ENCODE assay signal across 18 cellular contexts in genomic region chr2:17747684-17748452, GRCh38. TPM values are rescaled to one million over a fixed set of nuclear protein-coding genes. Genes with fewer than 3 reads are reported as not detected.
DNase-seq lines count a peak whose midpoint lies in the region; ATAC-seq, FAIRE-seq and TF ChIP-seq lines count a peak whose summit lies in the region.
"Had no signal": no experiment of that assay in that cellular context is flagged by ENCODE, and none has a peak within 500 bp of the region (broad histone marks: within the 10 kb centered on the region; RNA-seq: fewer than 3 reads in every experiment).

No MANE protein-coding gene starts in this region.

- H4K91ac ChIP-seq in IMR-90 (ENCODE audit: insufficient read depth, low read depth, low read length): no peak overlapping the region

- no peaks in the 10 kb centered on the region for H3K9me3 ChIP-seq in IMR-90 (ENCODE audit: control insufficient read depth, insufficient read depth, low read length)
- H3K9me3 ChIP-seq in keratinocyte (ENCODE audit: control insufficient read depth, low read depth, low read length): no peaks in the 10 kb centered on the region
- H3K9me3 ChIP-seq in vagina: no peaks in the 10 kb centered on the region
- H3K9me3 ChIP-seq: body of pancreas, sigmoid colon had no signal

- H3K56ac ChIP-seq in IMR-90 (ENCODE audit: extremely low read depth, insufficient read depth, low read length): no peak overlapping the region

- no peak for FAIRE-seq in bronchial epithelial cell (lab: Jason Lieb, UNC)
- FAIRE-seq in keratinocyte (lab: Jason Lieb, UNC): peak; percentile 29

- POLR2A ChIA-PET in IMR-90 (lab: Charles Lee; ENCODE audit: unreplicated experiment): no interaction called here

- WGBS in IMR-90 (ENCODE audit: extremely low coverage in 2 of 2, insufficient read length in 1 of 2), 2 experiments: no CpG with 5 or more reads among the region's 4 CpGs

- DNase-seq in Daoy (ENCODE audit: low read depth) (peak; percentile 14), IMR-90 (peak; percentile 48), bronchial epithelial cell (ENCODE audit: low read depth) (peak; percentile 47), keratinocyte (ENCODE audit: low read depth, low spot score) (no peak), SKM-1 (lab: John Stamatoyannopoulos, UW; ENCODE audit: unreplicated experiment) (no peak), vagina (ENCODE audit: extremely low spot score in 2 of 2) (no peak), coronary artery (ENCODE audit: low spot score) (no peak), NCI-H2081 (lab: John Stamatoyannopoulos, UW) (no peak)
- DNase-seq: activated CD8-positive, alpha-beta memory T cell treated with anti-CD3 and anti-CD28 coated beads, Interleukin-2, amount 10 ng/mL, durations not matched to agents 7 days and 5 days; body of pancreas; dermis blood vessel endothelial cell; DMS 273 treated with DMSO at 0.1 percent for 48 hours; NCI-H524 treated with DMSO at 0.1 percent for 48 hours; sigmoid colon; stimulated activated CD4-positive, alpha-beta T cell treated with anti-CD3 and anti-CD28 coated beads, Interleukin-4, amount 100 ng/mL, for 24 hours had no signal

- dilution Hi-C loops in IMR-90 (cut with HindIII; ENCODE audit: low sequenced_read_pairs, unreplicated experiment) (no loop called here), keratinocyte (cut with MboI; ENCODE audit: extremely low pct_ligation_motif_present, low sequenced_read_pairs) (no loop called here)

- no peak overlapping the region for H4K5ac ChIP-seq in IMR-90 (ENCODE audit: low read depth, low read length)

- H3K4me2 ChIP-seq in IMR-90 (ENCODE audit: low read depth, low read length): no peak overlapping the region
- H3K4me2 ChIP-seq in keratinocyte (ENCODE audit: control insufficient read depth, extremely low read depth, insufficient read depth, low read depth, low read length): no peak overlapping the region
- H3K4me2 ChIP-seq: KMS-11, PC-9 had no signal

- TF ChIP-seq POLR2A in IMR-90 (IDR thresholded peaks at IDR 0.05; ENCODE audit: low read depth, low read length) (no peak), vagina (IDR thresholded peaks at IDR 0.05) (no peak)

- no peak overlapping the region for H4K8ac ChIP-seq in IMR-90 (ENCODE audit: low read depth in 2 of 2, low read length in 2 of 2)

- H3K79me1 ChIP-seq in IMR-90 (ENCODE audit: low read depth in 1 of 2, low read length in 2 of 2): peaks cover 13 to 20% of the 10 kb centered on the region in 2 experiments

- H3K9me1 ChIP-seq in IMR-90 (ENCODE audit: insufficient read depth, low read length): peaks cover 3% of the 10 kb centered on the region
- no peaks in the 10 kb centered on the region for H3K9me1 ChIP-seq in keratinocyte (ENCODE audit: control insufficient read depth, extremely low read depth, insufficient read depth, low read length)

- no peak overlapping the region for H2BK15ac ChIP-seq in IMR-90 (ENCODE audit: low read depth, low read length)

- H2AK5ac ChIP-seq in IMR-90 (ENCODE audit: low read depth, low read length): no peak overlapping the region

- no peak overlapping the region for H2BK5ac ChIP-seq in IMR-90 (ENCODE audit: low read depth, low read length, poor library complexity, severe bottlenecking)

- H4K20me1 ChIP-seq in IMR-90 (ENCODE audit: insufficient read depth, low read length) (no peaks in the 10 kb centered on the region), keratinocyte (ENCODE audit: control insufficient read depth, extremely low read depth, insufficient read depth, low read length) (no peaks in the 10 kb centered on the region)

- no peak overlapping the region for H3K14ac ChIP-seq in IMR-90 (replicated peaks; ENCODE audit: low read depth, low read length)

- H2AFZ ChIP-seq in IMR-90 (replicated peaks; ENCODE audit: low read length, poor library complexity): no peak overlapping the region
- H2AFZ ChIP-seq in keratinocyte (ENCODE audit: control insufficient read depth, low read length): no peak overlapping the region
- H2AFZ ChIP-seq: PC-9 had no signal

- in situ Hi-C loops in IMR-90 (cut with MboI; ENCODE audit: low sequenced_read_pairs): no loop called here

- H3K4me1 ChIP-seq in IMR-90 (ENCODE audit: control insufficient read depth, insufficient read depth, low read length) (no peaks in the 10 kb centered on the region), keratinocyte (ENCODE audit: control insufficient read depth, extremely low read depth, insufficient read depth, low read length) (peaks cover 9% of the 10 kb centered on the region), vagina (peaks cover 9% of the 10 kb centered on the region)

- peaks cover 52% of the 10 kb centered on the region for H3K79me2 ChIP-seq in keratinocyte (ENCODE audit: control insufficient read depth, insufficient read depth, low read length)

- no peak overlapping the region for H3K23ac ChIP-seq in IMR-90 (ENCODE audit: low read depth, low read length)

- no peak overlapping the region for H3K9ac ChIP-seq in IMR-90 (ENCODE audit: low read depth, low read length)
- no peak overlapping the region for H3K9ac ChIP-seq in keratinocyte (ENCODE audit: control insufficient read depth, extremely low read depth, insufficient read depth, low read length)
- H3K9ac ChIP-seq: KMS-11 had no signal

- BruUV-seq in IMR-90 (replicated peaks; lab: Mats Ljungman, UMichigan): no TSS peak

- H3K27me3 ChIP-seq in IMR-90 (ENCODE audit: control insufficient read depth, insufficient read depth, low read length) (no peaks in the 10 kb centered on the region), bronchial epithelial cell (ENCODE audit: control insufficient read depth, insufficient read depth, low read length) (no peaks in the 10 kb centered on the region), keratinocyte (ENCODE audit: control insufficient read depth, extremely low read depth, insufficient read depth, low read length) (no peaks in the 10 kb centered on the region), vagina (no peaks in the 10 kb centered on the region)
- H3K27me3 ChIP-seq: body of pancreas, sigmoid colon had no signal

- no peak overlapping the region for H3K4me3 ChIP-seq in IMR-90 (ENCODE audit: insufficient read depth, low read depth, low read length)
- H3K4me3 ChIP-seq in bronchial epithelial cell (ENCODE audit: low read depth, low read length): no peak overlapping the region
- no peak overlapping the region for H3K4me3 ChIP-seq in keratinocyte (ENCODE audit: control insufficient read depth in 2 of 3, extremely low read depth in 1 of 3, insufficient read depth in 2 of 3, low read depth in 1 of 3, low read length in 3 of 3)
- H3K4me3 ChIP-seq in vagina: no peak overlapping the region
- H3K4me3 ChIP-seq in coronary artery: no peak overlapping the region
- H3K4me3 ChIP-seq: body of pancreas, PC-9, sigmoid colon had no signal

- no peak for TF ChIP-seq RAD21 in IMR-90 (IDR thresholded peaks at IDR 0.05; ENCODE audit: low read length)

- H3K36me3 ChIP-seq in IMR-90 (ENCODE audit: control insufficient read depth, insufficient read depth, low read length) (no peaks in the 10 kb centered on the region), bronchial epithelial cell (ENCODE audit: control insufficient read depth, insufficient read depth, low read length) (no peaks in the 10 kb centered on the region), keratinocyte (ENCODE audit: control insufficient read depth in 2 of 2, extremely low read depth in 1 of 2, insufficient read depth in 2 of 2, low read length in 2 of 2) (peaks cover 6% of the 10 kb centered on the region in 2 experiments), vagina (peaks cover 0 to 2% of the 10 kb centered on the region in 2 donors)

- no peak for TF ChIP-seq CTCF in IMR-90 (conservative IDR thresholded peaks at IDR 0.05; ENCODE audit: low read depth, low read length)
- TF ChIP-seq CTCF in bronchial epithelial cell (IDR thresholded peaks at IDR 0.05; ENCODE audit: insufficient read depth, low read length, severe bottlenecking): no peak
- no peak for TF ChIP-seq CTCF in keratinocyte (optimal IDR thresholded peaks at IDR 0.05 in 1 of 3, IDR thresholded peaks at IDR 0.05 in 1 of 3, conservative IDR thresholded peaks at IDR 0.05 in 1 of 3; ENCODE audit: extremely low read depth in 1 of 3, insufficient read depth in 2 of 3, low read length in 3 of 3)
- TF ChIP-seq CTCF in vagina (IDR thresholded peaks at IDR 0.05): no peak
- no peak for TF ChIP-seq CTCF in coronary artery (IDR thresholded peaks at IDR 0.05)

- H3K18ac ChIP-seq in IMR-90 (ENCODE audit: low read depth, low read length): no peak overlapping the region

- H2AK9ac ChIP-seq in IMR-90 (replicated peaks; ENCODE audit: low read depth, low read length, poor library complexity): no peak overlapping the region

- H2BK20ac ChIP-seq in IMR-90 (ENCODE audit: low read depth, low read length): no peak overlapping the region

- H3K27ac ChIP-seq in IMR-90 (ENCODE audit: insufficient read depth, low read length): no peak overlapping the region
- H3K27ac ChIP-seq in keratinocyte (ENCODE audit: control insufficient read depth, insufficient read depth, low read length): no peak overlapping the region
- no peak overlapping the region for H3K27ac ChIP-seq in vagina
- H3K27ac ChIP-seq in coronary artery: no peak overlapping the region
- H3K27ac ChIP-seq: body of pancreas, KMS-11, PC-9, sigmoid colon had no signal

- intact Hi-C loops in IMR-90 (cut with micrococcal nuclease) (no loop called here), vagina (cut with DNase I) (no loop called here)

- CTCF ChIA-PET in IMR-90 (lab: Yijun Ruan, JAX): interaction anchor here (0.7 kb wide), 1 partner anchor 28 kb away, joined by 3 read pairs; no protein-coding TSS in a partner anchor

- peak; percentile 14; the same call in 1 of the 2 replicates for ATAC-seq in IMR-90 (ENCODE audit: low read depth)
- ATAC-seq: activated CD4-positive, CD25-positive, alpha-beta regulatory T cell treated with anti-CD3 and anti-CD28 coated beads, Interleukin-2, amount 50 U/mL, for 24 hours; activated CD8-positive, alpha-beta memory T cell treated with anti-CD3 and anti-CD28 coated beads, Interleukin-2, amount 10 ng/mL, durations not matched to agents 7 days and 5 days; body of pancreas had no signal

- H3K4ac ChIP-seq in IMR-90 (ENCODE audit: low read depth, low read length): no peak overlapping the region

- H2BK120ac ChIP-seq in IMR-90 (ENCODE audit: low read depth, low read length): no peak overlapping the region

RNA-seq across cellular contexts. Expression of gene SMC6, which starts 5.7 kb away (rescaled TPM):
- total RNA-seq in Daoy (2014; rRNA removed; shearing (Covaris generic)): 36.5 and 46.7 TPM in 2 replicates
- total RNA-seq in IMR-90 (2012; rRNA removed) (10.4 and 18.3 TPM in 2 replicates), bronchial epithelial cell (20.5 and 23.0 TPM in 2 replicates), vagina (33.6 TPM)
- polyA plus RNA-seq in IMR-90 (2012; rRNA removed) (5.2 and 6.5 TPM in 2 replicates), keratinocyte (12.3 to 24.4 TPM (median 14.5 TPM) in 3 replicates)
- polyA plus RNA-seq in IMR-90 (2012; cell fraction: cytosol; rRNA removed): 0.58 and 0.68 TPM in 2 replicates
- polyA plus RNA-seq in IMR-90 (2012; cell fraction: nucleus; rRNA removed; ENCODE audit: low replicate concordance): 1.5 and 12.9 TPM in 2 replicates
- 65.2 TPM for polyA plus RNA-seq in keratinocyte (2011; ENCODE audit: low read depth)
- polyA plus RNA-seq in keratinocyte (2011; cell fraction: cytosol; rRNA removed): 9.5 and 15.1 TPM in 2 replicates
- polyA plus RNA-seq in keratinocyte (2011; cell fraction: nucleus; rRNA removed): 25.2 and 36.1 TPM in 2 replicates
- polyA plus RNA-seq in keratinocyte (2012; ENCODE audit: low replicate concordance): 14.3 and 17.7 TPM in 2 replicates
- polyA minus RNA-seq in keratinocyte: 1.9 to 34.3 TPM (median 10.3 TPM) in 3 replicates
- 8.4 TPM for polyA minus RNA-seq in keratinocyte (2011; cell fraction: cytosol; rRNA and poly(A)+ RNA removed)
- polyA minus RNA-seq in keratinocyte (2011; cell fraction: nucleus; rRNA and poly(A)+ RNA removed): 14.5 and 35.6 TPM in 2 replicates

RNA-seq across cellular contexts. Expression of gene GEN1, which starts 6.1 kb away (rescaled TPM):
- 12.4 and 33.0 TPM in 2 replicates for total RNA-seq in Daoy (2014; rRNA removed; shearing (Covaris generic))
- 7.9 and 18.1 TPM in 2 replicates for total RNA-seq in IMR-90 (2012; rRNA removed)
- polyA plus RNA-seq in IMR-90 (2012; rRNA removed): 4.4 and 8.3 TPM in 2 replicates
- 0.24 and 0.37 TPM in 2 replicates for polyA plus RNA-seq in IMR-90 (2012; cell fraction: cytosol; rRNA removed)
- polyA plus RNA-seq in IMR-90 (2012; cell fraction: nucleus; rRNA removed; ENCODE audit: low replicate concordance): 6.6 and 25.3 TPM in 2 replicates
- 2.6 and 2.7 TPM in 2 replicates for total RNA-seq in bronchial epithelial cell
- polyA plus RNA-seq in keratinocyte: 8.7 to 17.2 TPM (median 9.9 TPM) in 3 replicates
- polyA plus RNA-seq in keratinocyte (2011; ENCODE audit: low read depth): 2.4 TPM
- 2.0 and 6.4 TPM in 2 replicates for polyA plus RNA-seq in keratinocyte (2011; cell fraction: cytosol; rRNA removed)
- polyA plus RNA-seq in keratinocyte (2011; cell fraction: nucleus; rRNA removed): 26.4 and 30.4 TPM in 2 replicates
- 1.6 and 6.2 TPM in 2 replicates for polyA plus RNA-seq in keratinocyte (2012; ENCODE audit: low replicate concordance)
- polyA minus RNA-seq in keratinocyte: 11.0 to 26.4 TPM (median 12.9 TPM) in 3 replicates
- polyA minus RNA-seq in keratinocyte (2011; cell fraction: cytosol; rRNA and poly(A)+ RNA removed): 2.3 TPM
- 21.8 and 26.5 TPM in 2 replicates for polyA minus RNA-seq in keratinocyte (2011; cell fraction: nucleus; rRNA and poly(A)+ RNA removed)
- total RNA-seq in vagina: 9.6 TPM

Comparison
In these comparisons a context has a peak if more than half of its experiments do, and no peak if none do; other contexts are left out.
1. DNase-seq: peak in Daoy (single experiment), IMR-90 (single experiment) and bronchial epithelial cell (single experiment); none in keratinocyte (single experiment), SKM-1 (single experiment), vagina (0 of 2), coronary artery (single experiment) and NCI-H2081 (0 of 2).